Comparison of ENCODE assay signal across 24 cellular contexts in the genomic region with DNA sequence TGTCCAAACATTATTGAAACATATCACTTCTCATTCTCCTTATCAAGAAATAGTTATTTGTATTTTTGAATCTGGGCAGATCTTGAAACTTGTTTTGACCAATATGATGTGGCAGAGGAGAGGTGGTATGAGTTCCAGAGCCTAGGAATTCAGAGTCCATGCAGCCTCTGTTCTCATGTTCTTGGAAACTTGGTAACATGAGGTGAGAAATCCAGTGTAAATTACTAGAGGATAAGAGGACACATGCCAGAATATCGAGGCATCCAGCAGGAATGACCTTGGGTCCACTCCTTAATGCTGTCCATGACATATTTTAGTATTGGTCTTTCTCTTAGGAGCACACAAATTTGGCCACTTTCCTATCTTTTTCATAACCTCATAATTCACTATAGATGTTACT.
"Had no signal": no experiment of that assay in that cellular context is flagged by ENCODE, and none has a peak within 500 bp of the region (broad histone marks: within the 10 kb centered on the region; RNA-seq: fewer than 3 reads in every experiment).

No MANE protein-coding gene starts in this region.

- H3K27ac ChIP-seq: left ventricle myocardium inferior, ovary, sigmoid colon, spleen, suprapubic skin, thoracic aorta, tibial artery, upper lobe of right lung had no signal

- FAIRE-seq: small intestine, urothelium cell line had no signal

- H3K9me3 ChIP-seq: ovary, sigmoid colon, thoracic aorta, tibial artery, upper lobe of right lung had no signal

- ATAC-seq: left colon; mucosa of descending colon; naive thymus-derived CD4-positive, alpha-beta T cell; natural killer cell treated with Interleukin-12 subunit alpha and Interleukin-12 subunit beta and Interleukin-15 and Interleukin-18, amount 100 ng/mL, for 72 hours; right cardiac atrium; stimulated activated effector memory CD8-positive, alpha-beta T cell treated with anti-CD3 and anti-CD28 coated beads, Interleukin-12 subunit alpha, Interleukin-12 subunit beta, amount 100 ng/mL, for 72 hours; upper lobe of right lung had no signal

- DNase-seq: hypothalamus; immature natural killer cell; kidney; left colon; left ventricle myocardium inferior; midbrain; mucosa of descending colon; naive thymus-derived CD4-positive, alpha-beta T cell; ovary; right cardiac atrium; sigmoid colon; small intestine; spleen; stimulated activated CD4-positive, alpha-beta T cell treated with anti-CD3 and anti-CD28 coated beads, Interleukin-4, amount 100 ng/mL, for 24 hours; stimulated activated naive CD4-positive, alpha-beta T cell; tibial artery; trophoblast cell; upper lobe of right lung had no signal

- H3K36me3 ChIP-seq: left ventricle myocardium inferior, ovary, sigmoid colon, spleen, suprapubic skin, thoracic aorta, tibial artery, upper lobe of right lung had no signal

- H3K27me3 ChIP-seq: ovary, sigmoid colon, spleen, suprapubic skin, tibial artery, upper lobe of right lung had no signal

- H3K4me1 ChIP-seq: left ventricle myocardium inferior, sigmoid colon, spleen, suprapubic skin, tibial artery, upper lobe of right lung had no signal

- H3K4me3 ChIP-seq: left ventricle myocardium inferior, lung, mucosa of descending colon, ovary, sigmoid colon, spleen, suprapubic skin, thoracic aorta, tibial artery, upper lobe of right lung had no signal
